1 cellular context compared by ENCODE assay signal in genomic region chr2:241037498-241037897, GRCh38.
TF ChIP-seq lines count a peak whose summit lies in the region.

No MANE protein-coding gene starts in this region.

TF ChIP-seq in H1, 55 proteins besides CTCF, POLR2A, EP300 and RAD21:
- TF ChIP-seq MAFK (IDR thresholded peaks at IDR 0.05; ENCODE audit: low read depth, low read length) (no peak), CREB1 (IDR thresholded peaks at IDR 0.05) (no peak)
